ENCODE assay signal across 17 cellular contexts in genomic region chr1:53551428-53551995, GRCh38.
DNase-seq lines count a peak whose midpoint lies in the region; ATAC-seq and TF ChIP-seq lines count a peak whose summit lies in the region.
"Had no signal": no experiment of that assay in that cellular context is flagged by ENCODE, and none has a peak within 500 bp of the region (broad histone marks: within the 10 kb centered on the region; RNA-seq: fewer than 3 reads in every experiment).

No MANE protein-coding gene starts in this region.

- no peak for TF ChIP-seq CTCF in natural killer cell (IDR thresholded peaks at IDR 0.05)
- TF ChIP-seq CTCF in chondrocyte (IDR thresholded peaks at IDR 0.05), result no peak
- TF ChIP-seq CTCF in nephron progenitor cell (IDR thresholded peaks at IDR 0.05), result no peak

- H3K4me3 Mint-ChIP-seq in natural killer cell treated with Interleukin-12 subunit alpha and Interleukin-12 subunit beta and Interleukin-15 and Interleukin-18, amount 100 ng/mL, for 72 hours, result no peak overlapping the region
- H3K4me3 Mint-ChIP-seq in natural killer cell, result no peak overlapping the region
- H3K4me3 Mint-ChIP-seq in chondrocyte (ENCODE audit: unreplicated experiment), result no peak overlapping the region
- H3K4me3 Mint-ChIP-seq in nephron progenitor cell, result no peak overlapping the region
- H3K4me3 Mint-ChIP-seq: activated CD4-positive, alpha-beta memory T cell treated with anti-CD3 and anti-CD28 coated beads for 36 hours; activated T-cell treated with anti-CD3 and anti-CD28 coated beads, Interleukin-2, amount 50 U/mL, for 72 hours; T-cell had no signal

- peaks cover 17% of the 10 kb centered on the region in 2 donors for H3K27me3 Mint-ChIP-seq in natural killer cell treated with Interleukin-12 subunit alpha and Interleukin-12 subunit beta and Interleukin-15 and Interleukin-18, amount 100 ng/mL, for 72 hours
- H3K27me3 Mint-ChIP-seq in natural killer cell (ENCODE audit: low read depth in 2 of 2) (peaks cover 8 to 23% of the 10 kb centered on the region in 2 donors), chondrocyte (ENCODE audit: low read depth) (no peaks in the 10 kb centered on the region), nephron progenitor cell (ENCODE audit: low read depth, poor library complexity) (peaks cover 24% of the 10 kb centered on the region)
- H3K27me3 Mint-ChIP-seq: activated CD4-positive, alpha-beta memory T cell treated with anti-CD3 and anti-CD28 coated beads for 36 hours had no signal

- peak; percentile 58 for DNase-seq in natural killer cell treated with Interleukin-12 subunit alpha and Interleukin-12 subunit beta and Interleukin-15 and Interleukin-18, amount 100 ng/mL, for 72 hours (ENCODE audit: low spot score)
- DNase-seq in natural killer cell, result no peak
- peak; percentile 44 for DNase-seq in chondrocyte (ENCODE audit: low spot score)
- DNase-seq in nephron progenitor cell, result peak; percentile 0
- no peak for DNase-seq in hippocampal formation (lab: John Stamatoyannopoulos, UW)
- no peak for DNase-seq in A172 (ENCODE audit: low spot score)
- DNase-seq: activated CD4-positive, alpha-beta memory T cell treated with anti-CD3 and anti-CD28 coated beads for 36 hours; activated T-cell treated with anti-CD3 and anti-CD28 coated beads, Interleukin-2, amount 50 U/mL, for 72 hours; GM23248; KBM-7; NCI-H187 treated with DMSO at 0.1 percent for 48 hours; NCI-H2227 treated with DMSO at 0.1 percent for 48 hours; NCI-H774; SHP77 treated with DMSO at 0.1 percent for 48 hours; T-cell had no signal

- H3K9me3 Mint-ChIP-seq in natural killer cell treated with Interleukin-12 subunit alpha and Interleukin-12 subunit beta and Interleukin-15 and Interleukin-18, amount 100 ng/mL, for 72 hours, result no peaks in the 10 kb centered on the region
- no peaks in the 10 kb centered on the region for H3K9me3 Mint-ChIP-seq in natural killer cell
- no peaks in the 10 kb centered on the region for H3K9me3 Mint-ChIP-seq in chondrocyte (ENCODE audit: low read depth)
- no peaks in the 10 kb centered on the region for H3K9me3 Mint-ChIP-seq in nephron progenitor cell
- H3K9me3 Mint-ChIP-seq: activated CD4-positive, alpha-beta memory T cell treated with anti-CD3 and anti-CD28 coated beads for 36 hours; T-cell had no signal

- H3K36me3 Mint-ChIP-seq in natural killer cell treated with Interleukin-12 subunit alpha and Interleukin-12 subunit beta and Interleukin-15 and Interleukin-18, amount 100 ng/mL, for 72 hours, result no peaks in the 10 kb centered on the region
- no peaks in the 10 kb centered on the region for H3K36me3 Mint-ChIP-seq in natural killer cell
- peaks cover 6% of the 10 kb centered on the region for H3K36me3 Mint-ChIP-seq in chondrocyte (ENCODE audit: low read depth)
- no peaks in the 10 kb centered on the region for H3K36me3 Mint-ChIP-seq in nephron progenitor cell (ENCODE audit: low read depth)
- H3K36me3 Mint-ChIP-seq: activated CD4-positive, alpha-beta memory T cell treated with anti-CD3 and anti-CD28 coated beads for 36 hours; T-cell had no signal

- no peak for ATAC-seq in natural killer cell treated with Interleukin-12 subunit alpha and Interleukin-12 subunit beta and Interleukin-15 and Interleukin-18, amount 100 ng/mL, for 72 hours
- ATAC-seq in natural killer cell, result no peak
- ATAC-seq in GM21576 (IDR thresholded peaks at IDR 0.05; ENCODE audit: unreplicated experiment), result no peak
- ATAC-seq: activated T-cell treated with anti-CD3 and anti-CD28 coated beads, Interleukin-2, amount 50 U/mL, for 72 hours; right cardiac atrium; T-cell had no signal

- intact Hi-C loops in natural killer cell (cut with micrococcal nuclease), result no loop called here

- peaks cover 31 to 38% of the 10 kb centered on the region in 2 donors for H3K4me1 Mint-ChIP-seq in natural killer cell treated with Interleukin-12 subunit alpha and Interleukin-12 subunit beta and Interleukin-15 and Interleukin-18, amount 100 ng/mL, for 72 hours (ENCODE audit: low read depth in 2 of 2)
- H3K4me1 Mint-ChIP-seq in natural killer cell (peaks cover 7% of the 10 kb centered on the region in 2 donors), chondrocyte (ENCODE audit: low read depth) (peaks cover 25% of the 10 kb centered on the region), nephron progenitor cell (peaks cover 8% of the 10 kb centered on the region)
- H3K4me1 Mint-ChIP-seq: T-cell had no signal

- no peak overlapping the region for H3K27ac Mint-ChIP-seq in natural killer cell treated with Interleukin-12 subunit alpha and Interleukin-12 subunit beta and Interleukin-15 and Interleukin-18, amount 100 ng/mL, for 72 hours
- H3K27ac Mint-ChIP-seq in natural killer cell (peak overlapping the region in 1 of 2 donors; percentile 16), chondrocyte (ENCODE audit: unreplicated experiment) (no peak overlapping the region), nephron progenitor cell (no peak overlapping the region)
- H3K27ac Mint-ChIP-seq: activated CD4-positive, alpha-beta memory T cell treated with anti-CD3 and anti-CD28 coated beads for 36 hours; activated T-cell treated with anti-CD3 and anti-CD28 coated beads, Interleukin-2, amount 50 U/mL, for 72 hours; T-cell had no signal

Comparison
In these comparisons a context has a peak if more than half of its experiments do, and no peak if none do; other contexts are left out.
1. DNase-seq: peak in natural killer cell treated with Interleukin-12 subunit alpha and Interleukin-12 subunit beta and Interleukin-15 and Interleukin-18, amount 100 ng/mL, for 72 hours (single experiment), chondrocyte (single experiment) and nephron progenitor cell (single experiment); none in natural killer cell (single experiment), hippocampal formation (0 of 2) and A172 (single experiment).